ENCODE assay signal across 23 cellular contexts in genomic region chr15:67843092-67843501, GRCh38. TPM values are rescaled to one million over a fixed set of nuclear protein-coding genes. Genes with fewer than 3 reads are reported as not detected.
A peak's percentile ranks its signal among the peaks of the same experiment; 100 is the strongest.
DNase-seq lines count a peak whose midpoint lies in the region; ATAC-seq and TF ChIP-seq lines count a peak whose summit lies in the region.
"Had no signal": no experiment of that assay in that cellular context is flagged by ENCODE, and none has a peak within 500 bp of the region (broad histone marks: within the 10 kb centered on the region; RNA-seq: fewer than 3 reads in every experiment).

No MANE protein-coding gene starts in this region.

- CTCF ChIA-PET in CD8-positive, alpha-beta memory T cell (lab: Charles Lee): no interaction called here

- H3K27me3 ChIP-seq in HUES64 (ENCODE audit: insufficient read depth, low read length) (peaks cover 21% of the 10 kb centered on the region), testis (no peaks in the 10 kb centered on the region)
- no peaks in the 10 kb centered on the region for H3K27me3 ChIP-seq in CD8-positive, alpha-beta memory T cell (ENCODE audit: insufficient read depth, low read length, poor library complexity, severe bottlenecking)

- H3K27ac ChIP-seq in HUES64 (ENCODE audit: low read depth, low read length) (peak overlapping the region; percentile 24; the same call in 1 of the 2 replicates), testis (peak overlapping the region; percentile 71 to 100)
- no peak overlapping the region for H3K27ac ChIP-seq in CD8-positive, alpha-beta memory T cell (ENCODE audit: low read depth, low read length)
- H3K27ac ChIP-seq: coronary artery had no signal

- H3K9ac ChIP-seq in HUES64 (ENCODE audit: low read depth, low read length): no peak overlapping the region
- H3K9ac ChIP-seq: SK-N-SH had no signal

- H3K9me3 Mint-ChIP-seq in nephron: no peaks in the 10 kb centered on the region
- H3K9me3 Mint-ChIP-seq in activated naive CD8-positive, alpha-beta T cell treated with anti-CD3 and anti-CD28 coated beads for 36 hours: peaks cover 2% of the 10 kb centered on the region
- peaks cover 0 to 4% (median 3%) of the 10 kb centered on the region in 5 donors for H3K9me3 Mint-ChIP-seq in CD8-positive, alpha-beta memory T cell
- H3K9me3 Mint-ChIP-seq: activated naive CD4-positive, alpha-beta T cell treated with anti-CD3 and anti-CD28 coated beads, Interleukin-2, amount 50 U/mL, for 24 hours; natural killer cell had no signal

- no peaks in the 10 kb centered on the region for H3K36me3 Mint-ChIP-seq in nephron (ENCODE audit: low read depth)
- H3K36me3 Mint-ChIP-seq in activated naive CD8-positive, alpha-beta T cell treated with anti-CD3 and anti-CD28 coated beads for 36 hours: peaks cover 4% of the 10 kb centered on the region
- peaks cover 0 to 10% (median 0%) of the 10 kb centered on the region in 3 donors for H3K36me3 Mint-ChIP-seq in CD8-positive, alpha-beta memory T cell
- H3K36me3 Mint-ChIP-seq: activated naive CD4-positive, alpha-beta T cell treated with anti-CD3 and anti-CD28 coated beads, Interleukin-2, amount 50 U/mL, for 24 hours had no signal

- TF ChIP-seq POLR2A in testis (IDR thresholded peaks at IDR 0.05): no peak

- peak; percentile 46 for DNase-seq in cerebellar cortex (ENCODE audit: low spot score)
- peak; percentile 49 for DNase-seq in testis
- no peak for DNase-seq in DMS53 (lab: John Stamatoyannopoulos, UW)
- no peak for DNase-seq in activated naive CD8-positive, alpha-beta T cell treated with anti-CD3 and anti-CD28 coated beads for 36 hours
- no peak for DNase-seq in CD8-positive, alpha-beta memory T cell
- DNase-seq: activated CD4-positive, CD25-positive, alpha-beta regulatory T cell treated with anti-CD3 and anti-CD28 coated beads, Interleukin-2, amount 50 U/mL, for 72 hours; activated T-cell treated with anti-CD3 and anti-CD28 coated beads, Interleukin-2, amount 50 U/mL, for 48 hours; natural killer cell; NCI-H1436; NCI-H748 treated with DMSO at 0.1 percent for 48 hours; SK-N-SH had no signal

- POLR2A ChIA-PET in CD8-positive, alpha-beta memory T cell (lab: Charles Lee): no interaction called here

- no peak for ATAC-seq in SK-N-SH treated with all-trans-retinoic acid at 6 μM for 48 hours
- ATAC-seq: natural killer cell had no signal

- H3K4me1 ChIP-seq in HUES64 (ENCODE audit: insufficient read depth, low read length): peaks cover 34% of the 10 kb centered on the region
- peaks cover 47% of the 10 kb centered on the region for H3K4me1 ChIP-seq in testis
- H3K4me1 ChIP-seq in CD8-positive, alpha-beta memory T cell (ENCODE audit: insufficient read depth, low read length): peaks cover 17% of the 10 kb centered on the region

- H3K36me3 ChIP-seq in HUES64 (ENCODE audit: insufficient read depth, low read length) (no peaks in the 10 kb centered on the region), testis (ENCODE audit: low read depth, missing control alignments) (no peaks in the 10 kb centered on the region)
- no peaks in the 10 kb centered on the region for H3K36me3 ChIP-seq in CD8-positive, alpha-beta memory T cell (ENCODE audit: insufficient read depth, low read length)

- H3K9me3 ChIP-seq in HUES64 (ENCODE audit: insufficient read depth, low read depth, low read length) (no peaks in the 10 kb centered on the region), testis (no peaks in the 10 kb centered on the region)
- no peaks in the 10 kb centered on the region for H3K9me3 ChIP-seq in CD8-positive, alpha-beta memory T cell (ENCODE audit: low read length)
- H3K9me3 ChIP-seq: SK-N-SH had no signal

- H3K4me1 Mint-ChIP-seq in nephron: peaks cover 57% of the 10 kb centered on the region
- H3K4me1 Mint-ChIP-seq in activated naive CD8-positive, alpha-beta T cell treated with anti-CD3 and anti-CD28 coated beads for 36 hours: peaks cover 21% of the 10 kb centered on the region
- peaks cover 19 to 29% (median 22%) of the 10 kb centered on the region in 3 donors for H3K4me1 Mint-ChIP-seq in CD8-positive, alpha-beta memory T cell

- peak overlapping the region; percentile 2 to 41 (median 31) for H3K4me3 Mint-ChIP-seq in nephron
- no peak overlapping the region for H3K4me3 Mint-ChIP-seq in activated naive CD8-positive, alpha-beta T cell treated with anti-CD3 and anti-CD28 coated beads for 36 hours
- no peak overlapping the region for H3K4me3 Mint-ChIP-seq in CD8-positive, alpha-beta memory T cell
- H3K4me3 Mint-ChIP-seq: activated naive CD4-positive, alpha-beta T cell treated with anti-CD3 and anti-CD28 coated beads, Interleukin-2, amount 50 U/mL, for 24 hours had no signal

- H3K4me3 ChIP-seq in HUES64 (ENCODE audit: low read length) (no peak overlapping the region), testis (no peak overlapping the region)
- H3K4me3 ChIP-seq in CD8-positive, alpha-beta memory T cell (ENCODE audit: low read length): no peak overlapping the region
- H3K4me3 ChIP-seq: coronary artery had no signal

- WGBS in HUES64: 74% methylated on average over 7 of the region's 7 CpGs
- 38 to 42% methylated on average over 7 of the region's 7 CpGs for WGBS in testis, 2 donors

- H3K27ac Mint-ChIP-seq in nephron: peak overlapping the region; percentile 90 to 97 (median 94)
- no peak overlapping the region for H3K27ac Mint-ChIP-seq in activated naive CD8-positive, alpha-beta T cell treated with anti-CD3 and anti-CD28 coated beads for 36 hours
- H3K27ac Mint-ChIP-seq in CD8-positive, alpha-beta memory T cell: peak overlapping the region in 1 of 8 donors; percentile 38
- H3K27ac Mint-ChIP-seq: activated naive CD4-positive, alpha-beta T cell treated with anti-CD3 and anti-CD28 coated beads, Interleukin-2, amount 50 U/mL, for 24 hours; natural killer cell had no signal

- TF ChIP-seq CTCF in nephron (IDR thresholded peaks at IDR 0.05; ENCODE audit: unreplicated experiment in 3 of 3) (no peak), testis (IDR thresholded peaks at IDR 0.05) (peak in 1 of 3 experiments; percentile 17)

- intact Hi-C loops in testis (cut with DNase I; ENCODE audit: low total_unique reads): no loop called here

- H3K27me3 Mint-ChIP-seq in nephron (ENCODE audit: low read depth): peaks cover 15% of the 10 kb centered on the region
- peaks cover 7% of the 10 kb centered on the region for H3K27me3 Mint-ChIP-seq in activated naive CD8-positive, alpha-beta T cell treated with anti-CD3 and anti-CD28 coated beads for 36 hours
- peaks cover 0 to 10% of the 10 kb centered on the region in 2 donors for H3K27me3 Mint-ChIP-seq in CD8-positive, alpha-beta memory T cell
- H3K27me3 Mint-ChIP-seq: activated naive CD4-positive, alpha-beta T cell treated with anti-CD3 and anti-CD28 coated beads, Interleukin-2, amount 50 U/mL, for 24 hours had no signal

TF ChIP-seq in SK-N-SH treated with all-trans-retinoic acid at 6 μM for 48 hours, 23 proteins besides CTCF, POLR2A, EP300 and RAD21:
- TF ChIP-seq CREB5 (CRISPR knock-in tag; IDR thresholded peaks at IDR 0.05; ENCODE audit: low read depth): no peak
- TF ChIP-seq SNAI2 (CRISPR knock-in tag; IDR thresholded peaks at IDR 0.05): no peak
- TF ChIP-seq ZC3H10 (CRISPR knock-in tag; IDR thresholded peaks at IDR 0.05): no peak
- no peak for TF ChIP-seq OSR1 (CRISPR knock-in tag; IDR thresholded peaks at IDR 0.05)
- TF ChIP-seq ZFP3 (CRISPR knock-in tag; IDR thresholded peaks at IDR 0.05): no peak
- no peak for TF ChIP-seq ZNF565 (CRISPR knock-in tag; conservative IDR thresholded peaks at IDR 0.05; ENCODE audit: low read depth)
- no peak for TF ChIP-seq ARNTL (CRISPR knock-in tag; IDR thresholded peaks at IDR 0.05; ENCODE audit: borderline replicate concordance, low read depth)

RNA-seq across cellular contexts. Expression of gene RNU6-1, which starts 3.3 kb away (rescaled TPM):
- under 0.01 TPM for polyA plus RNA-seq in HUES64 (2013, experiment 1 of 2)
- polyA plus RNA-seq in HUES64 (2013, experiment 2 of 2): under 0.01 TPM
- not detected for total RNA-seq in testis
- polyA plus RNA-seq in testis (ENCODE audit: insufficient read depth, low read depth, low replicate concordance): not detected
- not detected for total RNA-seq in activated naive CD8-positive, alpha-beta T cell treated with anti-CD3 and anti-CD28 coated beads for 36 hours
- total RNA-seq in CD8-positive, alpha-beta memory T cell: not detected
- not detected for polyA plus RNA-seq in CD8-positive, alpha-beta memory T cell
- total RNA-seq: fibroblast of villous mesenchyme, lung microvascular endothelial cell, MCF 10A, natural killer cell, renal cortical epithelial cell, RPMI7951, temporal lobe had no signal
- polyA plus RNA-seq: keratinocyte, SK-N-SH had no signal

RNA-seq across cellular contexts. Expression of gene SKOR1, which starts 17.8 kb away (rescaled TPM):
- 0.05 TPM for polyA plus RNA-seq in HUES64 (2013, experiment 1 of 2)
- polyA plus RNA-seq in HUES64 (2013, experiment 2 of 2): not detected
- 1 to 10 TPM; 1.1 to 2.2 TPM for total RNA-seq in testis
- polyA plus RNA-seq in testis (ENCODE audit: insufficient read depth, low read depth, low replicate concordance): 1.3 TPM
- total RNA-seq in activated naive CD8-positive, alpha-beta T cell treated with anti-CD3 and anti-CD28 coated beads for 36 hours: under 1 TPM; 0.16 to 0.30 TPM
- under 1 TPM; 0.15 to 0.16 TPM for total RNA-seq in CD8-positive, alpha-beta memory T cell
- 0.06 TPM for polyA plus RNA-seq in CD8-positive, alpha-beta memory T cell
- total RNA-seq: fibroblast of villous mesenchyme, RPMI7951 had no signal

Comparison
In these comparisons a context has a peak if more than half of its experiments do, and no peak if none do; other contexts are left out.
1. DNase-seq: peak in cerebellar cortex (single experiment) and testis (single experiment); none in DMS53 (single experiment), activated naive CD8-positive, alpha-beta T cell treated with anti-CD3 and anti-CD28 coated beads for 36 hours (single experiment) and CD8-positive, alpha-beta memory T cell (0 of 5).
2. H3K4me3 Mint-ChIP-seq: peak in nephron (3 of 3); none in activated naive CD8-positive, alpha-beta T cell treated with anti-CD3 and anti-CD28 coated beads for 36 hours (single experiment) and CD8-positive, alpha-beta memory T cell (0 of 7).